8 cellular contexts compared by ENCODE assay signal in genomic region chr14:89378119-89378518, GRCh38. TPM values are rescaled to one million over a fixed set of nuclear protein-coding genes. Genes with fewer than 3 reads are reported as not detected.
A peak's percentile ranks its signal among the peaks of the same experiment; 100 is the strongest.
DNase-seq lines count a peak whose midpoint lies in the region; ATAC-seq and TF ChIP-seq lines count a peak whose summit lies in the region.

No MANE protein-coding gene starts in this region.

- peaks cover 100% of the 10 kb centered on the region for H3K79me2 ChIP-seq in GM23338 (replicated peaks; ENCODE audit: insufficient read depth)

- H3K27me3 ChIP-seq in GM23338 (ENCODE audit: insufficient read depth) (no peaks in the 10 kb centered on the region), kidney epithelial cell (ENCODE audit: control insufficient read depth, insufficient read depth, low read length) (no peaks in the 10 kb centered on the region)

- TF ChIP-seq CTCF in GM23338 (conservative IDR thresholded peaks at IDR 0.05; ENCODE audit: low read depth in 2 of 2) (no peak), kidney epithelial cell (IDR thresholded peaks at IDR 0.05; ENCODE audit: insufficient read depth, low read length, poor library complexity, severe bottlenecking) (no peak)

- no peak overlapping the region for H2AFZ ChIP-seq in GM23338

- no peak overlapping the region for H3K4me3 Mint-ChIP-seq in GM23338

- peaks cover 31% of the 10 kb centered on the region for H3K4me1 ChIP-seq in GM23338 (ENCODE audit: insufficient read depth)

- peaks cover 33% of the 10 kb centered on the region; the same call in 2 of the 3 replicates for H3K4me1 Mint-ChIP-seq in GM23338

- H3K27ac ChIP-seq in GM23338 (ENCODE audit: low read depth): peak overlapping the region; percentile 73; the same call in 1 of the 2 replicates

- ATAC-seq in GM23338: peak; percentile 40
- ATAC-seq in GM19023 (IDR thresholded peaks at IDR 0.05; ENCODE audit: unreplicated experiment): no peak
- no peak for ATAC-seq in GM21367 (IDR thresholded peaks at IDR 0.05; ENCODE audit: unreplicated experiment)

- no peak overlapping the region for H3K27ac Mint-ChIP-seq in GM23338

- H3K36me3 Mint-ChIP-seq in GM23338 (ENCODE audit: low read depth): peaks cover 68% of the 10 kb centered on the region

- peak; percentile 49 for DNase-seq in EH (ENCODE audit: low read depth)
- no peak for DNase-seq in GM23338 (ENCODE audit: low spot score)
- peak; percentile 50 for DNase-seq in activated CD4-positive, alpha-beta T cell treated with anti-CD3 and anti-CD28 coated beads for 48 hours
- DNase-seq in kidney epithelial cell (ENCODE audit: low read depth): peak; percentile 55
- no peak for DNase-seq in amniotic stem cell (lab: John Stamatoyannopoulos, UW)
- DNase-seq in ecto neural progenitor cell (ENCODE audit: low spot score): no peak

- 0 out of 2 replicates have a peak, but pooled peaks cover 6% of the 10 kb centered on the region for H3K36me3 ChIP-seq in GM23338 (ENCODE audit: insufficient read depth)
- no peaks in the 10 kb centered on the region for H3K36me3 ChIP-seq in kidney epithelial cell (ENCODE audit: control insufficient read depth, insufficient read depth, low read length)

- H3K4me3 ChIP-seq in GM23338: no peak overlapping the region
- H3K4me3 ChIP-seq in kidney epithelial cell (ENCODE audit: low read depth, low read length): no peak overlapping the region

- peaks cover 13% of the 10 kb centered on the region for H3K27me3 Mint-ChIP-seq in GM23338 (ENCODE audit: insufficient read depth, low read depth, poor library complexity)

- H3K9me2 ChIP-seq in GM23338 (ENCODE audit: insufficient read depth): no peaks in the 10 kb centered on the region

- H3K9me3 Mint-ChIP-seq in GM23338: peaks cover 14% of the 10 kb centered on the region

- peaks cover 11% of the 10 kb centered on the region for H3F3A ChIP-seq in GM23338 (replicated peaks; ENCODE audit: low read depth)

- no peak overlapping the region for H3K4me2 ChIP-seq in GM23338

- H4K20me1 ChIP-seq in GM23338 (replicated peaks; ENCODE audit: insufficient read depth): peaks cover 58% of the 10 kb centered on the region

TF ChIP-seq in GM23338, 12 proteins besides CTCF, POLR2A, EP300 and RAD21:
- TF ChIP-seq ZNF462 (CRISPR knock-in tag; IDR thresholded peaks at IDR 0.05) (no peak), CREB1 (CRISPR knock-in tag; IDR thresholded peaks at IDR 0.05; ENCODE audit: low read depth) (no peak), EZH2 (IDR thresholded peaks at IDR 0.05; ENCODE audit: low read depth, unreplicated experiment) (no peak), NANOG (IDR thresholded peaks at IDR 0.05; ENCODE audit: borderline replicate concordance) (no peak), ZNF331 (CRISPR knock-in tag; IDR thresholded peaks at IDR 0.05; ENCODE audit: low read depth) (no peak), REST (IDR thresholded peaks at IDR 0.05; ENCODE audit: unreplicated experiment) (no peak), ETS1 (IDR thresholded peaks at IDR 0.05) (no peak), JUNB (IDR thresholded peaks at IDR 0.05; ENCODE audit: unreplicated experiment) (no peak), EZH2phosphoT487 (IDR thresholded peaks at IDR 0.05; ENCODE audit: unreplicated experiment) (no peak), ZNF114 (CRISPR knock-in tag; IDR thresholded peaks at IDR 0.05) (no peak), STAT1 (IDR thresholded peaks at IDR 0.05; ENCODE audit: unreplicated experiment) (no peak), POLR2AphosphoS5 (IDR thresholded peaks at IDR 0.05; ENCODE audit: low read depth) (no peak)

RNA-seq across cellular contexts. Expression of gene FOXN3, which starts 38.9 kb away (rescaled TPM):
- 149 and 167 TPM in 2 replicates for total RNA-seq in GM23338 (2014; rRNA removed; shearing (Covaris generic))
- 88.3 and 98.9 TPM in 2 replicates for polyA plus RNA-seq in GM23338 (2016; fragmentation: Nextera tagmentation; extraction: Ambion mirVana)
- 34.5 and 49.4 TPM in 2 replicates for total RNA-seq in kidney epithelial cell

Comparison
In these comparisons a context has a peak if more than half of its experiments do, and no peak if none do; other contexts are left out.
1. DNase-seq: peak in EH (single experiment), activated CD4-positive, alpha-beta T cell treated with anti-CD3 and anti-CD28 coated beads for 48 hours (single experiment) and kidney epithelial cell (single experiment); none in GM23338 (single experiment), amniotic stem cell (single experiment) and ecto neural progenitor cell (single experiment).